Comparison of ENCODE assay signal across 10 cellular contexts in the genomic region with DNA sequence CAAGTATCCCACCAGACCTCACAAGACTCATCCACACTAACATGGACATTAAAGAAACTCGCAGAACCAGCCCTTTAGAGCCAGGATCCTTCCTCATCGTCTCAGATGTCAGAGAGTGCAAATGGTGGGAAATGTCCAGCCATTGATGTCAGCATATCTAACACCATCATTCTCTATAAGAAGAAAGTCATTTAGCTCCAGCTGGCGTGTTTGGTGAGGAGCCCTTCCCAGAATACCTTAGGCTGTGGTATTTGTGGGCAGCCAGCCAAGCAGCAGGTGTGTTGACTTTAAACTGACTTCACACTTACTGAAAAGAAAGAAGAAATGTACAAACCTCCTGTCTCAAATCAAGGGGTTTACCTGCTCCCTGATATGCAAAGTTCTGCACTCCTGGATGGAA. TPM values are rescaled to one million over a fixed set of nuclear protein-coding genes. Genes with fewer than 3 reads are reported as not detected.
A peak's percentile ranks its signal among the peaks of the same experiment; 100 is the strongest.
DNase-seq lines count a peak whose midpoint lies in the region; ATAC-seq and TF ChIP-seq lines count a peak whose summit lies in the region.
"Had no signal": no experiment of that assay in that cellular context is flagged by ENCODE, and none has a peak within 500 bp of the region (broad histone marks: within the 10 kb centered on the region; RNA-seq: fewer than 3 reads in every experiment).

No MANE protein-coding gene starts in this region.

- TF ChIP-seq POLR2A in gastroesophageal sphincter (IDR thresholded peaks at IDR 0.05), result no peak

- ATAC-seq in stimulated activated effector memory CD8-positive, alpha-beta T cell treated with anti-CD3 and anti-CD28 coated beads, Interleukin-12 subunit alpha, Interleukin-12 subunit beta, amount 100 ng/mL, for 72 hours, result peak; percentile 45
- ATAC-seq in gastroesophageal sphincter (no peak), GM21737 (IDR thresholded peaks at IDR 0.05; ENCODE audit: unreplicated experiment) (no peak)
- ATAC-seq: Panc1 had no signal

- DNase-seq in NCI-H2029 treated with DMSO at 0.1 percent for 48 hours (lab: John Stamatoyannopoulos, UW), result peak; percentile 86
- DNase-seq in activated CD4-positive, alpha-beta T cell treated with anti-CD3 and anti-CD28 coated beads for 48 hours, result peak; percentile 79
- DNase-seq in effector memory CD4-positive, alpha-beta T cell, result peak; percentile 25 to 38 (median 32)
- DNase-seq in stimulated activated effector memory CD8-positive, alpha-beta T cell treated with anti-CD3 and anti-CD28 coated beads, Interleukin-12 subunit alpha, Interleukin-12 subunit beta, amount 100 ng/mL, for 72 hours (ENCODE audit: low spot score in 2 of 2), result no peak
- DNase-seq in caudate nucleus (lab: John Stamatoyannopoulos, UW), result no peak
- no peak for DNase-seq in iPS-NIHi7 (ENCODE audit: extremely low spot score)
- DNase-seq: foreskin melanocyte had no signal

- H3K9me3 Mint-ChIP-seq in stimulated activated effector memory CD8-positive, alpha-beta T cell treated with anti-CD3 and anti-CD28 coated beads, Interleukin-12 subunit alpha, Interleukin-12 subunit beta, amount 100 ng/mL, for 72 hours, result no peaks in the 10 kb centered on the region

- no peak for TF ChIP-seq EP300 in gastroesophageal sphincter (IDR thresholded peaks at IDR 0.05)

- H3K4me1 ChIP-seq in effector memory CD4-positive, alpha-beta T cell (ENCODE audit: control insufficient read depth, insufficient read depth, low read length, poor library complexity, severe bottlenecking), result peaks cover 45% of the 10 kb centered on the region
- peaks cover 0 to 18% (median 0%) of the 10 kb centered on the region in 3 donors for H3K4me1 ChIP-seq in gastroesophageal sphincter

- peaks cover 35% of the 10 kb centered on the region for H3K36me3 ChIP-seq in effector memory CD4-positive, alpha-beta T cell (ENCODE audit: control insufficient read depth, insufficient read depth, low read length)
- peaks cover 0 to 97% of the 10 kb centered on the region in 2 donors for H3K36me3 ChIP-seq in gastroesophageal sphincter

- H3K4me3 Mint-ChIP-seq in stimulated activated effector memory CD8-positive, alpha-beta T cell treated with anti-CD3 and anti-CD28 coated beads, Interleukin-12 subunit alpha, Interleukin-12 subunit beta, amount 100 ng/mL, for 72 hours, result peak overlapping the region; percentile 67

- TF ChIP-seq CTCF in gastroesophageal sphincter (IDR thresholded peaks at IDR 0.05), result no peak

- H3K4me1 Mint-ChIP-seq in stimulated activated effector memory CD8-positive, alpha-beta T cell treated with anti-CD3 and anti-CD28 coated beads, Interleukin-12 subunit alpha, Interleukin-12 subunit beta, amount 100 ng/mL, for 72 hours, result peaks cover 80% of the 10 kb centered on the region

- peaks cover 78% of the 10 kb centered on the region for H3K36me3 Mint-ChIP-seq in stimulated activated effector memory CD8-positive, alpha-beta T cell treated with anti-CD3 and anti-CD28 coated beads, Interleukin-12 subunit alpha, Interleukin-12 subunit beta, amount 100 ng/mL, for 72 hours

- 91 to 100% methylated on average over 2 to 3 of the region's 3 CpGs for WGBS in gastroesophageal sphincter (ENCODE audit: low coverage in 1 of 2), 2 donors

- no peak overlapping the region for H3K4me3 ChIP-seq in effector memory CD4-positive, alpha-beta T cell (ENCODE audit: insufficient read depth, low read depth, low read length, poor library complexity, severe bottlenecking)
- H3K4me3 ChIP-seq in gastroesophageal sphincter, result no peak overlapping the region

- no peaks in the 10 kb centered on the region for H3K9me3 ChIP-seq in effector memory CD4-positive, alpha-beta T cell (ENCODE audit: control insufficient read depth, low read length)
- no peaks in the 10 kb centered on the region for H3K9me3 ChIP-seq in gastroesophageal sphincter

- no peaks in the 10 kb centered on the region for H3K27me3 ChIP-seq in effector memory CD4-positive, alpha-beta T cell (replicated peaks; ENCODE audit: control insufficient read depth, insufficient read depth, low read length, poor library complexity, severe bottlenecking)
- no peaks in the 10 kb centered on the region for H3K27me3 ChIP-seq in gastroesophageal sphincter

- peak overlapping the region; percentile 94 for H3K27ac Mint-ChIP-seq in stimulated activated effector memory CD8-positive, alpha-beta T cell treated with anti-CD3 and anti-CD28 coated beads, Interleukin-12 subunit alpha, Interleukin-12 subunit beta, amount 100 ng/mL, for 72 hours

- peak overlapping the region; percentile 6 for H3K27ac ChIP-seq in effector memory CD4-positive, alpha-beta T cell (ENCODE audit: insufficient read depth, low read length, poor library complexity, severe bottlenecking)
- no peak overlapping the region for H3K27ac ChIP-seq in caudate nucleus (ENCODE audit: low read depth, low read length)
- H3K27ac ChIP-seq in gastroesophageal sphincter, result no peak overlapping the region

RNA-seq across cellular contexts. Expression of gene FYCO1, which starts 17.3 kb away (rescaled TPM):
- 100 to 1,000 TPM in 2 of 4 donors, 10 to 100 TPM in 2; 66.8 to 144 (median 97.3) TPM for total RNA-seq in gastroesophageal sphincter

RNA-seq across cellular contexts. Expression of gene CXCR6, which starts 35.1 kb away (rescaled TPM):
- 1 to 10 TPM in 1 of 4 donors, under 1 TPM in 2, not detected in 1; 0.54 to 3.5 (median 0.87) TPM for total RNA-seq in gastroesophageal sphincter

RNA-seq across cellular contexts. Expression of gene XCR1, which starts 48.9 kb away (rescaled TPM):
- total RNA-seq in gastroesophageal sphincter, result under 1 TPM in 3 of 4 donors, not detected in 1; under 0.01 to 0.07 (median 0.04) TPM

Comparison
In these comparisons a context has a peak if more than half of its experiments do, and no peak if none do; other contexts are left out.
1. DNase-seq: peak in NCI-H2029 treated with DMSO at 0.1 percent for 48 hours (single experiment), activated CD4-positive, alpha-beta T cell treated with anti-CD3 and anti-CD28 coated beads for 48 hours (single experiment) and effector memory CD4-positive, alpha-beta T cell (3 of 3); none in stimulated activated effector memory CD8-positive, alpha-beta T cell treated with anti-CD3 and anti-CD28 coated beads, Interleukin-12 subunit alpha, Interleukin-12 subunit beta, amount 100 ng/mL, for 72 hours (0 of 2), caudate nucleus (0 of 61) and iPS-NIHi7 (single experiment).